ENCODE assay signal across 8 cellular contexts in genomic region chr20:62796699-62797491, GRCh38. TPM values are rescaled to one million over a fixed set of nuclear protein-coding genes. Genes with fewer than 3 reads are reported as not detected.
A peak's percentile ranks its signal among the peaks of the same experiment; 100 is the strongest.
DNase-seq lines count a peak whose midpoint lies in the region; TF ChIP-seq lines count a peak whose summit lies in the region.

No MANE protein-coding gene starts in this region.

- H3K4me1 ChIP-seq in adipocyte (ENCODE audit: control insufficient read depth, insufficient read depth, low read length) (peaks cover 19% of the 10 kb centered on the region), stomach (peaks cover 28 to 48% (median 39%) of the 10 kb centered on the region in 4 donors)

- TF ChIP-seq EP300 in stomach (IDR thresholded peaks at IDR 0.05), result no peak

- H3K9me3 ChIP-seq in adipocyte (ENCODE audit: control insufficient read depth, low read length) (no peaks in the 10 kb centered on the region), stomach (no peaks in the 10 kb centered on the region)

- DNase-seq in HL-60 (ENCODE audit: low read depth in 1 of 2, low spot score in 1 of 2) (no peak), adipocyte (ENCODE audit: low read depth) (peak; percentile 6), iPS-NIHi11 (ENCODE audit: low spot score) (peak; percentile 66), stomach (no peak), NCI-H1048 (lab: John Stamatoyannopoulos, UW) (no peak), kidney tubule cell (ENCODE audit: low spot score) (no peak), SHP77 (lab: John Stamatoyannopoulos, UW) (no peak), HuH-7.5 (ENCODE audit: low spot score) (no peak)

- H3K4me3 ChIP-seq in HL-60 (replicated peaks; ENCODE audit: insufficient read depth, low read length) (peak overlapping the region; percentile 45), adipocyte (ENCODE audit: low read length) (peak overlapping the region; percentile 86), stomach (peak overlapping the region; percentile 71 to 85 (median 77))

- H3K9ac ChIP-seq in adipocyte (ENCODE audit: low read length), result peak overlapping the region; percentile 85

- 14 to 60% (median 30%) methylated on average over 2 to 52 of the region's 53 CpGs for WGBS in stomach, 5 donors

- no peak for TF ChIP-seq CTCF in HL-60 (IDR thresholded peaks at IDR 0.05; ENCODE audit: insufficient read depth, low read length)
- no peak for TF ChIP-seq CTCF in stomach (IDR thresholded peaks at IDR 0.05)

- H3K36me3 ChIP-seq in adipocyte (ENCODE audit: control insufficient read depth, insufficient read depth, low read length, severe bottlenecking) (peaks cover 32% of the 10 kb centered on the region), stomach (peaks cover 27 to 38% (median 37%) of the 10 kb centered on the region in 4 donors)

- H3K27ac ChIP-seq in HL-60 (replicated peaks) (no peak overlapping the region), stomach (peak overlapping the region; percentile 92 to 97 (median 95))

- intact Hi-C loops in stomach (cut with DNase I; ENCODE audit: low total_unique reads), result no loop called here

- no peak for TF ChIP-seq POLR2A in stomach (IDR thresholded peaks at IDR 0.05)

- H3K27me3 ChIP-seq in HL-60 (ENCODE audit: insufficient read depth, poor library complexity, severe bottlenecking), result no peaks in the 10 kb centered on the region
- no peaks in the 10 kb centered on the region for H3K27me3 ChIP-seq in adipocyte (replicated peaks; ENCODE audit: control insufficient read depth, insufficient read depth, low read length)
- no peaks in the 10 kb centered on the region for H3K27me3 ChIP-seq in stomach

RNA-seq across cellular contexts. Expression of gene MRGBP, which starts 0.6 kb away (rescaled TPM):
- 10 to 100 TPM in 4 of 5 donors, 1 to 10 TPM in 1; 5.4 to 17.9 (median 10.5) TPM for total RNA-seq in stomach
- 10 to 100 TPM in 1 of 3 donors, 1 to 10 TPM in 2; 6.6 to 10.7 (median 8.1) TPM for polyA plus RNA-seq in stomach

RNA-seq across cellular contexts. Expression of gene OGFR, which starts 7.7 kb away (rescaled TPM):
- total RNA-seq in stomach, result 10 to 100 TPM; 20.1 to 75.3 (median 43.2) TPM
- 10 to 100 TPM; 31.9 to 51.9 (median 41.5) TPM for polyA plus RNA-seq in stomach

RNA-seq across cellular contexts. Expression of gene COL9A3, which starts 20.0 kb away (rescaled TPM):
- total RNA-seq in stomach, result 10 to 100 TPM in 1 of 5 donors, 1 to 10 TPM in 1, not detected in 3; 2.3 to 18.2 TPM
- polyA plus RNA-seq in stomach, result 1 to 10 TPM; 2.4 to 5.2 (median 3.9) TPM

Comparison
In these comparisons a context has a peak if more than half of its experiments do, and no peak if none do; other contexts are left out.
1. DNase-seq: peak in adipocyte (single experiment) and iPS-NIHi11 (single experiment); none in HL-60 (0 of 2), stomach (single experiment), NCI-H1048 (single experiment), kidney tubule cell (single experiment), SHP77 (0 of 2) and HuH-7.5 (single experiment).
2. Peak in every context shown above with its lines, with median percentiles within 50 percentile points of each other: H3K4me3 ChIP-seq.